10 cellular contexts compared by ENCODE assay signal in genomic region chr19:5225486-5226345, GRCh38.
DNase-seq lines count a peak whose midpoint lies in the region; ATAC-seq, FAIRE-seq and TF ChIP-seq lines count a peak whose summit lies in the region.
"Had no signal": no experiment of that assay in that cellular context is flagged by ENCODE, and none has a peak within 500 bp of the region (broad histone marks: within the 10 kb centered on the region; RNA-seq: fewer than 3 reads in every experiment).

No MANE protein-coding gene starts in this region.

- H3K36me3 ChIP-seq in GM23248 (ENCODE audit: low read depth) (peaks cover 5% of the 10 kb centered on the region), kidney (ENCODE audit: control insufficient read depth in 1 of 2, insufficient read depth in 2 of 2, low read length in 2 of 2) (peaks cover 1 to 4% of the 10 kb centered on the region in 2 donors)

- no peak overlapping the region for H3K4me3 ChIP-seq in AG09309 (ENCODE audit: control insufficient read depth, low read depth, low read length)
- no peak overlapping the region for H3K4me3 ChIP-seq in GM23248
- no peak overlapping the region for H3K4me3 ChIP-seq in kidney (ENCODE audit: low read length in 2 of 2)
- H3K4me3 ChIP-seq: SJSA1 had no signal

- H3K4me1 ChIP-seq in GM23248 (ENCODE audit: insufficient read depth) (no peaks in the 10 kb centered on the region), kidney (ENCODE audit: control insufficient read depth in 1 of 2, insufficient read depth in 1 of 2, low read depth in 1 of 2, low read length in 2 of 2) (no peaks in the 10 kb centered on the region)
- H3K4me1 ChIP-seq: SJSA1 had no signal

- H3K9me3 ChIP-seq in GM23248 (ENCODE audit: low read depth) (no peaks in the 10 kb centered on the region), kidney (ENCODE audit: control insufficient read depth in 1 of 2, low read length in 2 of 2) (no peaks in the 10 kb centered on the region)
- H3K9me3 ChIP-seq: SJSA1 had no signal

- H3K27me3 ChIP-seq in GM23248 (replicated peaks; ENCODE audit: insufficient read depth): no peaks in the 10 kb centered on the region
- H3K27me3 ChIP-seq: SJSA1 had no signal

- H3F3A ChIP-seq in GM23248 (ENCODE audit: insufficient read depth): no peaks in the 10 kb centered on the region

- H3K27ac ChIP-seq in GM23248 (no peak overlapping the region), kidney (ENCODE audit: low read depth in 2 of 2, low read length in 2 of 2) (no peak overlapping the region)
- H3K27ac ChIP-seq: SJSA1 had no signal

- H3K4me2 ChIP-seq in GM23248 (ENCODE audit: unreplicated experiment): no peak overlapping the region

- H3K27me3 Mint-ChIP-seq in activated naive CD8-positive, alpha-beta T cell treated with anti-CD3 and anti-CD28 coated beads, Interleukin-2, amount 50 U/mL, for 24 hours: peaks cover 22% of the 10 kb centered on the region
- peaks cover 37 to 61% of the 10 kb centered on the region in 2 donors for H3K27me3 Mint-ChIP-seq in effector memory CD8-positive, alpha-beta T cell

- no peaks in the 10 kb centered on the region for H3K9me3 Mint-ChIP-seq in activated naive CD8-positive, alpha-beta T cell treated with anti-CD3 and anti-CD28 coated beads, Interleukin-2, amount 50 U/mL, for 24 hours
- H3K9me3 Mint-ChIP-seq in effector memory CD8-positive, alpha-beta T cell: no peaks in the 10 kb centered on the region

- in situ Hi-C loops in GM23248 (cut with MboI): no loop called here

- peaks cover 7% of the 10 kb centered on the region for H3K4me1 Mint-ChIP-seq in activated naive CD8-positive, alpha-beta T cell treated with anti-CD3 and anti-CD28 coated beads, Interleukin-2, amount 50 U/mL, for 24 hours
- peaks cover 9 to 11% of the 10 kb centered on the region in 2 donors for H3K4me1 Mint-ChIP-seq in effector memory CD8-positive, alpha-beta T cell (ENCODE audit: low read depth in 2 of 2)

- H3K4me3 Mint-ChIP-seq in activated naive CD8-positive, alpha-beta T cell treated with anti-CD3 and anti-CD28 coated beads, Interleukin-2, amount 50 U/mL, for 24 hours: no peak overlapping the region
- H3K4me3 Mint-ChIP-seq in effector memory CD8-positive, alpha-beta T cell: no peak overlapping the region

- H4K20me1 ChIP-seq in GM23248 (ENCODE audit: insufficient read depth): no peaks in the 10 kb centered on the region

- H3K79me2 ChIP-seq in GM23248 (ENCODE audit: insufficient read depth): no peaks in the 10 kb centered on the region

- DNase-seq in AG09309 (ENCODE audit: low read depth) (no peak), GM23248 (peak; percentile 21), kidney (no peak), dedifferentiated amniotic fluid mesenchymal stem cell (ENCODE audit: extremely low spot score) (no peak)
- DNase-seq in activated naive CD8-positive, alpha-beta T cell treated with anti-CD3 and anti-CD28 coated beads, Interleukin-2, amount 50 U/mL, for 24 hours: peak; percentile 35
- no peak for DNase-seq in effector memory CD8-positive, alpha-beta T cell

- H3K9ac ChIP-seq in GM23248 (no peak overlapping the region), kidney (ENCODE audit: low read length in 2 of 2) (no peak overlapping the region)

- H2AFZ ChIP-seq in GM23248: no peak overlapping the region

- no peak for ATAC-seq in activated naive CD8-positive, alpha-beta T cell treated with anti-CD3 and anti-CD28 coated beads, Interleukin-2, amount 50 U/mL, for 24 hours
- ATAC-seq in effector memory CD8-positive, alpha-beta T cell (replicated peaks): no peak
- ATAC-seq in HG03342 (IDR thresholded peaks at IDR 0.05; ENCODE audit: unreplicated experiment) (no peak), HG03175 (IDR thresholded peaks at IDR 0.05; ENCODE audit: unreplicated experiment) (no peak)

- intact Hi-C loops in kidney (cut with DNase I): no loop called here

- no peaks in the 10 kb centered on the region for H3K9me2 ChIP-seq in GM23248 (ENCODE audit: insufficient read depth)

- H3K36me3 Mint-ChIP-seq in activated naive CD8-positive, alpha-beta T cell treated with anti-CD3 and anti-CD28 coated beads, Interleukin-2, amount 50 U/mL, for 24 hours (ENCODE audit: low read depth): no peaks in the 10 kb centered on the region
- H3K36me3 Mint-ChIP-seq in effector memory CD8-positive, alpha-beta T cell (ENCODE audit: insufficient read depth): no peaks in the 10 kb centered on the region

- WGBS in GM23248 (ENCODE audit: low coverage in 1 of 2, low lambda C conversion rate in 2 of 2, missing lambda C conversion rate in 2 of 2), 2 experiments: 80 to 81% methylated on average over 23 to 28 of the region's 28 CpGs

- no peak overlapping the region for H3K27ac Mint-ChIP-seq in activated naive CD8-positive, alpha-beta T cell treated with anti-CD3 and anti-CD28 coated beads, Interleukin-2, amount 50 U/mL, for 24 hours
- H3K27ac Mint-ChIP-seq in effector memory CD8-positive, alpha-beta T cell: no peak overlapping the region

- no peak for FAIRE-seq in kidney (lab: Jason Lieb, UNC)
- FAIRE-seq: astrocyte had no signal

- peak; percentile 59 for TF ChIP-seq CTCF in AG09309 (IDR thresholded peaks at IDR 0.05; ENCODE audit: control insufficient read depth, insufficient read depth, low read depth, low read length, missing control alignments)
- peak; percentile 25 for TF ChIP-seq CTCF in kidney (IDR thresholded peaks at IDR 0.05; ENCODE audit: borderline replicate concordance, extremely low read depth, insufficient read depth)

Comparison
In these comparisons a context has a peak if more than half of its experiments do, and no peak if none do; other contexts are left out.
1. DNase-seq: peak in GM23248 (single experiment) and activated naive CD8-positive, alpha-beta T cell treated with anti-CD3 and anti-CD28 coated beads, Interleukin-2, amount 50 U/mL, for 24 hours (single experiment); none in AG09309 (single experiment), kidney (single experiment), effector memory CD8-positive, alpha-beta T cell (0 of 3) and dedifferentiated amniotic fluid mesenchymal stem cell (single experiment).